Comparison of ENCODE assay signal across 16 cellular contexts in the genomic region with DNA sequence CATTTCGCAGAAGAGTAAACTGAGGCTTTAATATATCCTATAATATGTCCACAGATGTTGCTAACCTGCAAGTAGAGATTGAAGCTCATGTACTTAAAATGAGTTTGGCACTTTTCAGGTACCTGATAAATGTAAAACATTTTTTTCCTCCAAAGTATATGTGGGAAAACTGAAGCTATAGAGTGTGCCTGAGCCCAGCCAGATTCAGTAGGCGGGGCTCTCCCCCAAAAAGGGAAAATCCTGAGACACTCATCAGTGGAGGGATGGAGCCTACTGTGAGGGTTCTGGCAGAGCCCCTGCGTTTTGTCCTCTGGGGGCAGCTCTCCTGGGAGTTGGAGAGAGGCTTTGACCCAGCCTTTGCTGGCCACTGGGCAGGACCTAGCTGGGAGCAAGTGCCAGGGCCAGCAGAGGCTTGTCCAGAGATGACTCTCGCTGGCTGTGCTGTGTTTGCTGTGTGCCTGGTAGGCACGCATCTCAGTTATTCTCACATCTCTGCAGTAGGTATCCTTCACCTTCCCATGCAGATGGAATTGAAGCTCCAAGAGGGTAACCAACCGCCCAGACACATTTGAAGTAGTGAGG.
DNase-seq lines count a peak whose midpoint lies in the region; ATAC-seq, FAIRE-seq and TF ChIP-seq lines count a peak whose summit lies in the region.
"Had no signal": no experiment of that assay in that cellular context is flagged by ENCODE, and none has a peak within 500 bp of the region (broad histone marks: within the 10 kb centered on the region; RNA-seq: fewer than 3 reads in every experiment).

No MANE protein-coding gene starts in this region.

- no peak overlapping the region for H3K4me3 Mint-ChIP-seq in activated CD4-positive, alpha-beta T cell treated with anti-CD3 and anti-CD28 coated beads, Interleukin-2, amount 10 ng/mL, durations not matched to agents 7 days and 5 days
- H3K4me3 Mint-ChIP-seq: B cell; CD4-positive, alpha-beta T cell; H9; HFFc6 had no signal

- POLR2A ChIA-PET in IMR-90 (lab: Charles Lee; ENCODE audit: unreplicated experiment): no interaction called here
- POLR2A ChIA-PET in activated CD4-positive, alpha-beta T cell treated with anti-CD3 and anti-CD28 coated beads, Interleukin-2, amount 10 ng/mL, durations not matched to agents 7 days and 5 days (lab: Charles Lee): no interaction called here

- H3K4me2 ChIP-seq in IMR-90 (ENCODE audit: low read depth, low read length): no peak overlapping the region

- H3K9me3 ChIP-seq in IMR-90 (ENCODE audit: control insufficient read depth, insufficient read depth, low read length) (no peaks in the 10 kb centered on the region), thyroid gland (no peaks in the 10 kb centered on the region)

- H3K4ac ChIP-seq in IMR-90 (ENCODE audit: low read depth, low read length): peak overlapping the region; percentile 42; the same call in 1 of the 2 replicates

- no peak overlapping the region for H4K91ac ChIP-seq in IMR-90 (ENCODE audit: insufficient read depth, low read depth, low read length)

- CTCF ChIA-PET in IMR-90 (lab: Yijun Ruan, JAX): no interaction called here
- CTCF ChIA-PET in activated CD4-positive, alpha-beta T cell treated with anti-CD3 and anti-CD28 coated beads, Interleukin-2, amount 10 ng/mL, durations not matched to agents 7 days and 5 days (lab: Charles Lee): interaction anchor here (0.6 to 1.3 kb wide), 3 partner anchors 14 to 24 kb away, joined by 4 to 5 read pairs (median 4); no protein-coding TSS in a partner anchor

- H3K9ac ChIP-seq in IMR-90 (ENCODE audit: low read depth, low read length): no peak overlapping the region

- H3K56ac ChIP-seq in IMR-90 (ENCODE audit: extremely low read depth, insufficient read depth, low read length): no peak overlapping the region

- TF ChIP-seq POLR2A in IMR-90 (IDR thresholded peaks at IDR 0.05; ENCODE audit: low read depth, low read length): no peak
- TF ChIP-seq POLR2A in thyroid gland (IDR thresholded peaks at IDR 0.05): no peak

- no peaks in the 10 kb centered on the region for H3K4me1 Mint-ChIP-seq in activated CD4-positive, alpha-beta T cell treated with anti-CD3 and anti-CD28 coated beads, Interleukin-2, amount 10 ng/mL, durations not matched to agents 7 days and 5 days

- no peak overlapping the region for H3K4me3 ChIP-seq in IMR-90 (ENCODE audit: insufficient read depth, low read depth, low read length)
- no peak overlapping the region for H3K4me3 ChIP-seq in bronchial epithelial cell (ENCODE audit: low read depth, low read length)
- H3K4me3 ChIP-seq in thyroid gland (replicated peaks in 1 of 3): no peak overlapping the region

- no peak overlapping the region for H2BK15ac ChIP-seq in IMR-90 (ENCODE audit: low read depth, low read length)

- no peak overlapping the region for H4K5ac ChIP-seq in IMR-90 (ENCODE audit: low read depth, low read length)

- DNase-seq in IMR-90 (no peak), bronchial epithelial cell (ENCODE audit: low read depth) (peak; percentile 54), foreskin keratinocyte (peak in 1 of 2 donors; percentile 21), thyroid gland (no peak), HTR-8/SVneo (ENCODE audit: insufficient read length, low spot score) (no peak), GOT3 (lab: John Stamatoyannopoulos, UW) (no peak)
- DNase-seq in stimulated activated naive CD8-positive, alpha-beta T cell treated with anti-CD3 and anti-CD28 coated beads, Interleukin-15, Interleukin-2, amounts not matched to agents 100 U/mL and 50 U/mL, for 24 hours: no peak
- no peak for DNase-seq in activated CD4-positive, alpha-beta T cell treated with anti-CD3 and anti-CD28 coated beads, Interleukin-2, amount 10 ng/mL, durations not matched to agents 7 days and 5 days
- DNase-seq: C1 segment of cervical spinal cord; Calu3; CD4-positive, alpha-beta T cell; DMS 273 treated with DMSO at 0.1 percent for 48 hours; H9; HFFc6 had no signal

- H3K36me3 ChIP-seq in IMR-90 (ENCODE audit: control insufficient read depth, insufficient read depth, low read length): no peaks in the 10 kb centered on the region
- no peaks in the 10 kb centered on the region for H3K36me3 ChIP-seq in bronchial epithelial cell (ENCODE audit: control insufficient read depth, insufficient read depth, low read length)
- H3K36me3 ChIP-seq in thyroid gland: no peaks in the 10 kb centered on the region

- dilution Hi-C loops in IMR-90 (cut with HindIII; ENCODE audit: low sequenced_read_pairs, unreplicated experiment): no loop called here

- H3K36me3 Mint-ChIP-seq in activated CD4-positive, alpha-beta T cell treated with anti-CD3 and anti-CD28 coated beads, Interleukin-2, amount 10 ng/mL, durations not matched to agents 7 days and 5 days (ENCODE audit: low read depth): no peaks in the 10 kb centered on the region

- no peaks in the 10 kb centered on the region for H3K27me3 ChIP-seq in IMR-90 (ENCODE audit: control insufficient read depth, insufficient read depth, low read length)
- no peaks in the 10 kb centered on the region for H3K27me3 ChIP-seq in bronchial epithelial cell (ENCODE audit: control insufficient read depth, insufficient read depth, low read length)
- H3K27me3 ChIP-seq in foreskin keratinocyte: no peaks in the 10 kb centered on the region
- no peaks in the 10 kb centered on the region for H3K27me3 ChIP-seq in thyroid gland

- TF ChIP-seq CTCF in IMR-90 (conservative IDR thresholded peaks at IDR 0.05; ENCODE audit: low read depth, low read length) (no peak), bronchial epithelial cell (IDR thresholded peaks at IDR 0.05; ENCODE audit: insufficient read depth, low read length, severe bottlenecking) (no peak), foreskin keratinocyte (conservative IDR thresholded peaks at IDR 0.05) (no peak), thyroid gland (IDR thresholded peaks at IDR 0.05) (no peak)

- 100% methylated on average over 2 of the region's 6 CpGs; no CpG with 5 or more reads in 1 of the 2 experiments for WGBS in IMR-90 (ENCODE audit: extremely low coverage in 2 of 2, insufficient read length in 1 of 2), 2 experiments
- WGBS in thyroid gland, 2 donors: 89 to 94% methylated on average over 6 of the region's 6 CpGs

- H2AK5ac ChIP-seq in IMR-90 (ENCODE audit: low read depth, low read length): no peak overlapping the region

- no peak overlapping the region for H3K18ac ChIP-seq in IMR-90 (ENCODE audit: low read depth, low read length)

- BruUV-seq in IMR-90 (replicated peaks; lab: Mats Ljungman, UMichigan): no TSS peak

- no peak overlapping the region for H2BK20ac ChIP-seq in IMR-90 (ENCODE audit: low read depth, low read length)

- no peak overlapping the region for H2AK9ac ChIP-seq in IMR-90 (replicated peaks; ENCODE audit: low read depth, low read length, poor library complexity)

- no peak overlapping the region for H2BK5ac ChIP-seq in IMR-90 (ENCODE audit: low read depth, low read length, poor library complexity, severe bottlenecking)

- in situ Hi-C loops in IMR-90 (cut with MboI; ENCODE audit: low sequenced_read_pairs): no loop called here

- no peaks in the 10 kb centered on the region for H3K9me1 ChIP-seq in IMR-90 (ENCODE audit: insufficient read depth, low read length)

- H3K4me1 ChIP-seq in IMR-90 (ENCODE audit: control insufficient read depth, insufficient read depth, low read length) (0 out of 2 replicates have a peak, but pooled peaks cover 2% of the 10 kb centered on the region), foreskin keratinocyte (peaks cover 11% of the 10 kb centered on the region), thyroid gland (peaks cover 42 to 52% of the 10 kb centered on the region in 2 donors)

- intact Hi-C loops in IMR-90 (cut with micrococcal nuclease) (no loop called here), thyroid gland (cut with DNase I) (no loop called here)

- no peak overlapping the region for H2BK120ac ChIP-seq in IMR-90 (ENCODE audit: low read depth, low read length)

- no peaks in the 10 kb centered on the region for H3K27me3 Mint-ChIP-seq in activated CD4-positive, alpha-beta T cell treated with anti-CD3 and anti-CD28 coated beads, Interleukin-2, amount 10 ng/mL, durations not matched to agents 7 days and 5 days
- H3K27me3 Mint-ChIP-seq: CD4-positive, alpha-beta T cell had no signal

- TF ChIP-seq RAD21 in IMR-90 (IDR thresholded peaks at IDR 0.05; ENCODE audit: low read length): no peak

- no peak overlapping the region for H3K14ac ChIP-seq in IMR-90 (replicated peaks; ENCODE audit: low read depth, low read length)

- no peak overlapping the region for H4K8ac ChIP-seq in IMR-90 (ENCODE audit: low read depth in 2 of 2, low read length in 2 of 2)

- ATAC-seq in IMR-90 (ENCODE audit: low read depth) (no peak), foreskin keratinocyte (peak; percentile 34)
- no peak for ATAC-seq in stimulated activated naive CD8-positive, alpha-beta T cell treated with anti-CD3 and anti-CD28 coated beads, Interleukin-15, Interleukin-2, amounts not matched to agents 100 U/mL and 50 U/mL, for 24 hours

- no peak overlapping the region for H3K27ac ChIP-seq in IMR-90 (ENCODE audit: insufficient read depth, low read length)
- H3K27ac ChIP-seq in foreskin keratinocyte: no peak overlapping the region
- H3K27ac ChIP-seq in thyroid gland: peak overlapping the region in 2 of 3 donors; percentile 87 to 97

- H3K9me3 Mint-ChIP-seq in activated CD4-positive, alpha-beta T cell treated with anti-CD3 and anti-CD28 coated beads, Interleukin-2, amount 10 ng/mL, durations not matched to agents 7 days and 5 days: no peaks in the 10 kb centered on the region
- H3K9me3 Mint-ChIP-seq: CD4-positive, alpha-beta T cell; H9; HFFc6 had no signal

- FAIRE-seq in bronchial epithelial cell (lab: Jason Lieb, UNC): no peak
- no peak for FAIRE-seq in HTR-8/SVneo (lab: Jason Lieb, UNC)
- FAIRE-seq: A204.1 had no signal

- no peaks in the 10 kb centered on the region for H4K20me1 ChIP-seq in IMR-90 (ENCODE audit: insufficient read depth, low read length)

- H2AFZ ChIP-seq in IMR-90 (replicated peaks; ENCODE audit: low read length, poor library complexity): no peak overlapping the region

- H3K27ac Mint-ChIP-seq in activated CD4-positive, alpha-beta T cell treated with anti-CD3 and anti-CD28 coated beads, Interleukin-2, amount 10 ng/mL, durations not matched to agents 7 days and 5 days: no peak overlapping the region
- H3K27ac Mint-ChIP-seq: B cell; CD4-positive, alpha-beta T cell; H9; HFFc6 had no signal

- no peaks in the 10 kb centered on the region for H3K79me1 ChIP-seq in IMR-90 (ENCODE audit: low read depth in 1 of 2, low read length in 2 of 2)

- no peak overlapping the region for H3K23ac ChIP-seq in IMR-90 (ENCODE audit: low read depth, low read length)

TF ChIP-seq in IMR-90, 13 proteins besides CTCF, POLR2A, EP300 and RAD21 (continues in another document):
- no peak for TF ChIP-seq MXI1 (IDR thresholded peaks at IDR 0.05; ENCODE audit: borderline replicate concordance, low read depth, low read length)
- TF ChIP-seq, protein P1, sequence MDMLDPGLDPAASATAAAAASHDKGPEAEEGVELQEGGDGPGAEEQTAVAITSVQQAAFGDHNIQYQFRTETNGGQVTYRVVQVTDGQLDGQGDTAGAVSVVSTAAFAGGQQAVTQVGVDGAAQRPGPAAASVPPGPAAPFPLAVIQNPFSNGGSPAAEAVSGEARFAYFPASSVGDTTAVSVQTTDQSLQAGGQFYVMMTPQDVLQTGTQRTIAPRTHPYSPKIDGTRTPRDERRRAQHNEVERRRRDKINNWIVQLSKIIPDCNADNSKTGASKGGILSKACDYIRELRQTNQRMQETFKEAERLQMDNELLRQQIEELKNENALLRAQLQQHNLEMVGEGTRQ (IDR thresholded peaks at IDR 0.05; ENCODE audit: low read depth, low read length): no peak
- no peak for TF ChIP-seq NFE2L2 (IDR thresholded peaks at IDR 0.05; ENCODE audit: low read depth, low read length)

Comparison
In these comparisons a context has a peak if more than half of its experiments do, and no peak if none do; other contexts are left out.
1. H3K27ac ChIP-seq: peak in thyroid gland (2 of 3); none in IMR-90 (single experiment) and foreskin keratinocyte (single experiment).